Comparison of ENCODE assay signal across 7 cellular contexts in genomic region chr2:235595420-235596010, GRCh38.
DNase-seq lines count a peak whose midpoint lies in the region; FAIRE-seq and TF ChIP-seq lines count a peak whose summit lies in the region.

No MANE protein-coding gene starts in this region.

- FAIRE-seq in small intestine (lab: Jason Lieb, UNC): no peak

- WGBS in small intestine, 3 donors: 37 to 46% (median 43%) methylated on average over 10 of the region's 10 CpGs

- peak; percentile 82 for DNase-seq in HT-29 (ENCODE audit: low spot score)
- peak; percentile 2 for DNase-seq in OCI-M2 (lab: John Stamatoyannopoulos, UW; ENCODE audit: unreplicated experiment)
- peak; percentile 86 for DNase-seq in astrocyte of the hippocampus (ENCODE audit: low read depth, low spot score)
- peak; percentile 74 for DNase-seq in hepatic stellate cell (ENCODE audit: low spot score)
- DNase-seq in small intestine: peak; percentile 72
- no peak for DNase-seq in GF-D8 (lab: John Stamatoyannopoulos, UW)

- peak; percentile 80 for TF ChIP-seq CTCF in DOHH2 (IDR thresholded peaks at IDR 0.05; ENCODE audit: low read depth, low read length, poor library complexity, severe bottlenecking)

- no peaks in the 10 kb centered on the region for H3K36me3 ChIP-seq in DOHH2 (ENCODE audit: control insufficient read depth, low read length)
- H3K36me3 ChIP-seq in small intestine (ENCODE audit: control insufficient read depth in 2 of 2, insufficient read depth in 2 of 2, low read length in 2 of 2): no peaks in the 10 kb centered on the region

- H3K4me3 ChIP-seq in DOHH2 (ENCODE audit: low read length): no peak overlapping the region
- no peak overlapping the region for H3K4me3 ChIP-seq in small intestine (ENCODE audit: low read depth in 1 of 2, low read length in 2 of 2)

- no peaks in the 10 kb centered on the region for H3F3A ChIP-seq in DOHH2 (ENCODE audit: control insufficient read depth, insufficient read depth)

- no peak overlapping the region for H3K4me2 ChIP-seq in DOHH2 (ENCODE audit: low read length)

- H4K20me1 ChIP-seq in DOHH2 (ENCODE audit: control insufficient read depth, insufficient read depth, low read depth, low read length): no peaks in the 10 kb centered on the region

- H3K9me3 ChIP-seq in DOHH2 (ENCODE audit: control insufficient read depth, insufficient read depth, low read length): no peaks in the 10 kb centered on the region
- no peaks in the 10 kb centered on the region for H3K9me3 ChIP-seq in small intestine (ENCODE audit: control insufficient read depth, low read depth)

- H3K4me1 ChIP-seq in DOHH2 (ENCODE audit: control insufficient read depth, low read length) (no peaks in the 10 kb centered on the region), small intestine (ENCODE audit: control insufficient read depth in 2 of 2, insufficient read depth in 1 of 2, low read depth in 1 of 2, low read length in 1 of 2) (no peaks in the 10 kb centered on the region)

- H3K27ac ChIP-seq in DOHH2 (ENCODE audit: low read depth, low read length) (no peak overlapping the region), small intestine (ENCODE audit: low read depth in 1 of 2, low read length in 1 of 2) (no peak overlapping the region)

- H3K79me2 ChIP-seq in DOHH2 (ENCODE audit: control insufficient read depth, low read length): no peaks in the 10 kb centered on the region

- H3K27me3 ChIP-seq in DOHH2 (ENCODE audit: control insufficient read depth, low read length) (no peaks in the 10 kb centered on the region), small intestine (ENCODE audit: control insufficient read depth in 2 of 2, insufficient read depth in 2 of 2, low read length in 2 of 2) (no peaks in the 10 kb centered on the region)

- no peaks in the 10 kb centered on the region for H3K9me2 ChIP-seq in DOHH2 (replicated peaks; ENCODE audit: control insufficient read depth, low read length)
